Comparison of ENCODE assay signal across 33 cellular contexts in genomic region chr12:104590002-104590401, GRCh38.
"Had no signal": no experiment of that assay in that cellular context is flagged by ENCODE, and none has a peak within 500 bp of the region (broad histone marks: within the 10 kb centered on the region; RNA-seq: fewer than 3 reads in every experiment).

No MANE protein-coding gene starts in this region.

- H3K27me3 Mint-ChIP-seq: activated CD4-positive, alpha-beta T cell treated with anti-CD3 and anti-CD28 coated beads, Interleukin-2, amount 10 ng/mL, durations not matched to agents 24 days and 14 days; activated T-helper 17 cell treated with anti-CD3 and anti-CD28 coated beads, Interleukin-2, amount 50 U/mL, for 72 hours; naive B cell; progenitor cell of endocrine pancreas; stimulated activated memory B cell treated with anti-CD40 and anti-IgM and Interleukin-4, amounts not matched to agents 10 μg/mL and 1 μg/mL and 100 μg/mL, for 72 hours had no signal

- H3K27ac ChIP-seq: heart left ventricle, ovary, right lobe of liver, stomach, thyroid gland, upper lobe of right lung, WERI-Rb-1 had no signal

- FAIRE-seq: astrocyte, endothelial cell of umbilical vein, kidney had no signal

- H3K4me3 ChIP-seq: heart left ventricle, ovary, right lobe of liver, stomach, thyroid gland, upper lobe of right lung had no signal

- H3K27me3 ChIP-seq: heart left ventricle, ovary, right lobe of liver, stomach, thyroid gland, upper lobe of right lung had no signal

- ATAC-seq: activated T-helper 17 cell treated with anti-CD3 and anti-CD28 coated beads, Interleukin-2, amount 50 U/mL, for 72 hours; esophagus mucosa; heart left ventricle; left colon; right lobe of liver; stimulated activated memory B cell treated with anti-CD40 and anti-IgM and Interleukin-4, amounts not matched to agents 10 μg/mL and 1 μg/mL and 100 μg/mL, for 72 hours; upper lobe of right lung had no signal

- H3K9me3 ChIP-seq: heart left ventricle, ovary, right lobe of liver, stomach, thyroid gland, upper lobe of right lung had no signal

- H3K36me3 ChIP-seq: heart left ventricle, ovary, right lobe of liver, stomach, thyroid gland, upper lobe of right lung, WERI-Rb-1 had no signal

- H3K27ac Mint-ChIP-seq: activated CD4-positive, alpha-beta T cell treated with anti-CD3 and anti-CD28 coated beads, Interleukin-2, amount 10 ng/mL, durations not matched to agents 24 days and 14 days; mesothelial cell of epicardium; nephron progenitor cell; progenitor cell of endocrine pancreas; T-helper 1 cell treated with Interleukin-12 subunit alpha and Interleukin-12 subunit beta and Interleukin-4 antibody, amounts not matched to agents 30 μg/mL and 1 μg/mL, for 36 hours had no signal

- H3K36me3 Mint-ChIP-seq: mesothelial cell of epicardium had no signal

- H3K4me3 Mint-ChIP-seq: activated CD4-positive, alpha-beta T cell treated with anti-CD3 and anti-CD28 coated beads, Interleukin-2, amount 10 ng/mL, durations not matched to agents 24 days and 14 days; activated T-helper 17 cell treated with anti-CD3 and anti-CD28 coated beads, Interleukin-2, amount 50 U/mL, for 72 hours; immature natural killer cell; mesothelial cell of epicardium; naive B cell; nephron progenitor cell; stimulated activated memory B cell treated with anti-CD40 and anti-IgM and Interleukin-4, amounts not matched to agents 10 μg/mL and 1 μg/mL and 100 μg/mL, for 72 hours; T-helper 1 cell treated with Interleukin-12 subunit alpha and Interleukin-12 subunit beta and Interleukin-4 antibody, amounts not matched to agents 30 μg/mL and 1 μg/mL, for 36 hours had no signal

- H3K4me1 ChIP-seq: right lobe of liver, upper lobe of right lung had no signal

- DNase-seq: activated CD4-positive, alpha-beta T cell treated with anti-CD3 and anti-CD28 coated beads, Interleukin-2, amount 10 ng/mL, durations not matched to agents 24 days and 14 days; activated CD4-positive, CD25-positive, alpha-beta regulatory T cell treated with anti-CD3 and anti-CD28 coated beads, Interleukin-2, amount 50 U/mL, for 72 hours; activated gamma-delta T cell treated with Interleukin-2 at 50 U/mL for 16 hours; activated naive CD4-positive, alpha-beta T cell treated with anti-CD3 and anti-CD28 coated beads, Interleukin-2, amount 50 U/mL, for 16 hours; activated T-cell treated with anti-CD3 and anti-CD28 coated beads for 4 hours; amniotic stem cell; caudate nucleus; foreskin fibroblast; heart left ventricle; hypothalamus; immature natural killer cell; kidney; left colon; mammary epithelial cell; naive B cell; nephron progenitor cell; ovary; right lobe of liver; stimulated activated CD4-positive, alpha-beta T cell treated with anti-CD3 and anti-CD28 coated beads, Interleukin-4, amount 100 ng/mL, for 4 hours; stimulated activated CD8-positive, alpha-beta memory T cell treated with anti-CD3 and anti-CD28 coated beads, Interleukin-4, amount 100 ng/mL, for 48 hours; stomach; T1000; thyroid gland; upper lobe of right lung; WERI-Rb-1 had no signal

- H3K9me3 Mint-ChIP-seq: activated CD4-positive, alpha-beta T cell treated with anti-CD3 and anti-CD28 coated beads, Interleukin-2, amount 10 ng/mL, durations not matched to agents 24 days and 14 days; activated T-helper 17 cell treated with anti-CD3 and anti-CD28 coated beads, Interleukin-2, amount 50 U/mL, for 72 hours; immature natural killer cell; mesothelial cell of epicardium; T-helper 1 cell treated with Interleukin-12 subunit alpha and Interleukin-12 subunit beta and Interleukin-4 antibody, amounts not matched to agents 30 μg/mL and 1 μg/mL, for 36 hours had no signal
